8 cellular contexts compared by ENCODE assay signal in genomic region chr9:137242329-137243204, GRCh38. TPM values are rescaled to one million over a fixed set of nuclear protein-coding genes. Genes with fewer than 3 reads are reported as not detected.
DNase-seq lines count a peak whose midpoint lies in the region; ATAC-seq and TF ChIP-seq lines count a peak whose summit lies in the region.

No MANE protein-coding gene starts in this region.

- H3K36me3 ChIP-seq in Loucy (ENCODE audit: insufficient read depth, low read length): peaks cover 21% of the 10 kb centered on the region; the same call in 1 of the 2 replicates

- peak overlapping the region; percentile 55 to 91 for H3K27ac Mint-ChIP-seq in natural killer cell treated with Interleukin-12 subunit alpha and Interleukin-12 subunit beta and Interleukin-15 and Interleukin-18, amount 100 ng/mL, for 72 hours

- H3K9me3 Mint-ChIP-seq in natural killer cell treated with Interleukin-12 subunit alpha and Interleukin-12 subunit beta and Interleukin-15 and Interleukin-18, amount 100 ng/mL, for 72 hours: no peaks in the 10 kb centered on the region

- H3K9me2 ChIP-seq in Loucy (replicated peaks; ENCODE audit: low read depth, low read length): no peaks in the 10 kb centered on the region

- CTCF ChIA-PET in HEK293T (lab: Yijun Ruan, JAX): no interaction called here

- no peaks in the 10 kb centered on the region for H3K27me3 ChIP-seq in Loucy (ENCODE audit: insufficient read depth, low read length, poor library complexity, severe bottlenecking)
- no peaks in the 10 kb centered on the region for H3K27me3 ChIP-seq in dorsolateral prefrontal cortex

- peak overlapping the region; percentile 76 for H3K4me3 ChIP-seq in AG10803 (ENCODE audit: low read length)
- H3K4me3 ChIP-seq in Loucy (ENCODE audit: low read length, poor library complexity, severe bottlenecking): peak overlapping the region; percentile 94
- peak overlapping the region; percentile 63 to 96 (median 84) for H3K4me3 ChIP-seq in dorsolateral prefrontal cortex

- H3F3A ChIP-seq in Loucy (ENCODE audit: low read depth): 0 out of 2 replicates have a peak, but pooled peaks cover 6% of the 10 kb centered on the region

- peaks cover 29% of the 10 kb centered on the region for H3K4me1 ChIP-seq in Loucy (ENCODE audit: insufficient read depth, low read length, poor library complexity, severe bottlenecking)

- peaks cover 24% of the 10 kb centered on the region for H4K20me1 ChIP-seq in Loucy (ENCODE audit: insufficient read depth, low read length, poor library complexity, severe bottlenecking)

- peak overlapping the region; percentile 87 for H3K4me3 Mint-ChIP-seq in natural killer cell treated with Interleukin-12 subunit alpha and Interleukin-12 subunit beta and Interleukin-15 and Interleukin-18, amount 100 ng/mL, for 72 hours

- DNase-seq in AG10803 (ENCODE audit: low read depth) (no peak), dorsolateral prefrontal cortex (no peak), HEK293T (ENCODE audit: extremely low spot score) (no peak), glomerular visceral epithelial cell (ENCODE audit: extremely low spot score) (no peak), GM19238 (ENCODE audit: insufficient read length, low spot score) (no peak), iPS-NIHi7 (ENCODE audit: extremely low spot score) (no peak)
- DNase-seq in natural killer cell treated with Interleukin-12 subunit alpha and Interleukin-12 subunit beta and Interleukin-15 and Interleukin-18, amount 100 ng/mL, for 72 hours (ENCODE audit: low spot score): no peak

- no peaks in the 10 kb centered on the region for H3K27me3 Mint-ChIP-seq in natural killer cell treated with Interleukin-12 subunit alpha and Interleukin-12 subunit beta and Interleukin-15 and Interleukin-18, amount 100 ng/mL, for 72 hours

- H3K9me3 ChIP-seq in Loucy (ENCODE audit: insufficient read depth, low read depth, low read length): no peaks in the 10 kb centered on the region

- peak overlapping the region in 44 of 59 donors; percentile 34 to 99 (median 84) for H3K27ac ChIP-seq in dorsolateral prefrontal cortex

- no peak overlapping the region for H2AFZ ChIP-seq in Loucy (ENCODE audit: low read length)

- peak overlapping the region; percentile 95 for H3K4me2 ChIP-seq in Loucy (ENCODE audit: low read depth, low read length, poor library complexity, severe bottlenecking)

- H3K36me3 Mint-ChIP-seq in natural killer cell treated with Interleukin-12 subunit alpha and Interleukin-12 subunit beta and Interleukin-15 and Interleukin-18, amount 100 ng/mL, for 72 hours: peaks cover 5% of the 10 kb centered on the region

- peak overlapping the region; percentile 96 for H3K9ac ChIP-seq in Loucy (ENCODE audit: low read depth, low read length, poor library complexity, severe bottlenecking)

- intact Hi-C loops in dorsolateral prefrontal cortex (cut with DNase I): no loop called here

- peaks cover 15 to 22% of the 10 kb centered on the region in 2 donors for H3K4me1 Mint-ChIP-seq in natural killer cell treated with Interleukin-12 subunit alpha and Interleukin-12 subunit beta and Interleukin-15 and Interleukin-18, amount 100 ng/mL, for 72 hours (ENCODE audit: low read depth in 2 of 2)

- no peak for ATAC-seq in natural killer cell treated with Interleukin-12 subunit alpha and Interleukin-12 subunit beta and Interleukin-15 and Interleukin-18, amount 100 ng/mL, for 72 hours

- POLR2A ChIA-PET in HEK293T (lab: Yijun Ruan, JAX): interaction anchor here (0.7 to 4.4 kb wide), 7 partner anchors 11 to 196 kb away, joined by 3 to 44 read pairs (median 4); partner anchors contain the start of genes ANAPC2, NELFB, RNF208 and SSNA1

- H3K79me2 ChIP-seq in Loucy (ENCODE audit: insufficient read depth, low read length): peaks cover 48% of the 10 kb centered on the region

- TF ChIP-seq CTCF in AG10803 (conservative IDR thresholded peaks at IDR 0.05; ENCODE audit: low read length) (no peak), Loucy (conservative IDR thresholded peaks at IDR 0.05; ENCODE audit: low read length) (no peak), dorsolateral prefrontal cortex (IDR thresholded peaks at IDR 0.05 in 54 of 56, conservative IDR thresholded peaks at IDR 0.05 in 2 of 56; ENCODE audit: low read depth in 1 of 56, partially characterized antibody in 56 of 56) (no peak)

TF ChIP-seq in HEK293T, 16 proteins besides CTCF, POLR2A, EP300 and RAD21:
- TF ChIP-seq, protein P1, sequence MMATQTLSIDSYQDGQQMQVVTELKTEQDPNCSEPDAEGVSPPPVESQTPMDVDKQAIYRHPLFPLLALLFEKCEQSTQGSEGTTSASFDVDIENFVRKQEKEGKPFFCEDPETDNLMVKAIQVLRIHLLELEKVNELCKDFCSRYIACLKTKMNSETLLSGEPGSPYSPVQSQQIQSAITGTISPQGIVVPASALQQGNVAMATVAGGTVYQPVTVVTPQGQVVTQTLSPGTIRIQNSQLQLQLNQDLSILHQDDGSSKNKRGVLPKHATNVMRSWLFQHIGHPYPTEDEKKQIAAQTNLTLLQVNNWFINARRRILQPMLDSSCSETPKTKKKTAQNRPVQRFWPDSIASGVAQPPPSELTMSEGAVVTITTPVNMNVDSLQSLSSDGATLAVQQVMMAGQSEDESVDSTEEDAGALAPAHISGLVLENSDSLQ (IDR thresholded peaks at IDR 0.05): no peak
- TF ChIP-seq SP1 (IDR thresholded peaks at IDR 0.05) (no peak), TARDBP (IDR thresholded peaks at IDR 0.05) (no peak), FOXK2 (IDR thresholded peaks at IDR 0.05) (no peak), ELF4 (IDR thresholded peaks at IDR 0.05) (no peak), SUZ12 (IDR thresholded peaks at IDR 0.05) (no peak), NFRKB (IDR thresholded peaks at IDR 0.05) (no peak), LEF1 (IDR thresholded peaks at IDR 0.05; ENCODE audit: borderline replicate concordance) (no peak), BHLHE40 (IDR thresholded peaks at IDR 0.05; ENCODE audit: borderline replicate concordance) (no peak), FOXA1 (IDR thresholded peaks at IDR 0.05) (no peak), ZNF384 (IDR thresholded peaks at IDR 0.05) (no peak)

RNA-seq across cellular contexts. Expression of gene TUBB4B, which starts 1.5 kb away (rescaled TPM):
- total RNA-seq in dorsolateral prefrontal cortex: 100 to 1,000 TPM; 132 to 331 (median 230) TPM
- 100 to 1,000 TPM; 332 to 432 TPM for total RNA-seq in natural killer cell treated with Interleukin-12 subunit alpha and Interleukin-12 subunit beta and Interleukin-15 and Interleukin-18, amount 100 ng/mL, for 72 hours

RNA-seq across cellular contexts. Expression of gene STPG3, which starts 8.5 kb away (rescaled TPM):
- total RNA-seq in dorsolateral prefrontal cortex: not detected
- total RNA-seq in natural killer cell treated with Interleukin-12 subunit alpha and Interleukin-12 subunit beta and Interleukin-15 and Interleukin-18, amount 100 ng/mL, for 72 hours: not detected

RNA-seq across cellular contexts. Expression of gene SLC34A3, which starts 11.9 kb away (rescaled TPM):
- total RNA-seq in dorsolateral prefrontal cortex: under 1 TPM in 13 of 120 experiments, not detected in 107; 0.21 to 0.59 (median 0.28) TPM
- total RNA-seq in natural killer cell treated with Interleukin-12 subunit alpha and Interleukin-12 subunit beta and Interleukin-15 and Interleukin-18, amount 100 ng/mL, for 72 hours: not detected

RNA-seq across cellular contexts. Expression of gene NELFB, which starts 12.6 kb away (rescaled TPM):
- total RNA-seq in dorsolateral prefrontal cortex: 100 to 1,000 TPM in 1 of 120 experiments, 10 to 100 TPM in 119; 50.4 to 106 (median 64.4) TPM
- 10 to 100 TPM; 58.8 to 90.3 TPM for total RNA-seq in natural killer cell treated with Interleukin-12 subunit alpha and Interleukin-12 subunit beta and Interleukin-15 and Interleukin-18, amount 100 ng/mL, for 72 hours

RNA-seq across cellular contexts. Expression of gene RNF224, which starts 15.3 kb away (rescaled TPM):
- total RNA-seq in dorsolateral prefrontal cortex: under 1 TPM in 1 of 120 experiments, not detected in 119; 0.26 TPM
- not detected for total RNA-seq in natural killer cell treated with Interleukin-12 subunit alpha and Interleukin-12 subunit beta and Interleukin-15 and Interleukin-18, amount 100 ng/mL, for 72 hours
